In genomic region chr10:91691255-91691654, GRCh38 we compare ENCODE assay signal across 18 cellular contexts. TPM values are rescaled to one million over a fixed set of nuclear protein-coding genes. Genes with fewer than 3 reads are reported as not detected.
"Had no signal": no experiment of that assay in that cellular context is flagged by ENCODE, and none has a peak within 500 bp of the region (broad histone marks: within the 10 kb centered on the region; RNA-seq: fewer than 3 reads in every experiment).

No MANE protein-coding gene starts in this region.

- H3K27me3 ChIP-seq: right atrium auricular region, stomach, tibial nerve had no signal

- H3K4me3 ChIP-seq: heart left ventricle, right atrium auricular region, stomach, tibial nerve had no signal

- H3K4me1 ChIP-seq: right atrium auricular region had no signal

- DNase-seq: activated CD4-positive, alpha-beta T cell treated with anti-CD3 and anti-CD28 coated beads, Interleukin-2, amount 50 U/mL, for 48 hours; activated CD4-positive, CD25-positive, alpha-beta regulatory T cell treated with anti-CD3 and anti-CD28 coated beads, Interleukin-2, amount 50 U/mL, for 72 hours; activated CD8-positive, alpha-beta memory T cell treated with anti-CD3 and anti-CD28 coated beads, Interleukin-2, amount 10 ng/mL, durations not matched to agents 7 days and 5 days; activated effector memory CD4-positive, alpha-beta T cell treated with anti-CD3 and anti-CD28 coated beads, Interleukin-2, amount 50 U/mL, for 16 hours; activated T-cell treated with anti-CD3 and anti-CD28 coated beads, Interleukin-2, amount 50 U/mL, for 24 hours; amygdala; endodermal cell; foreskin melanocyte; heart left ventricle; islet precursor cell; left ventricle myocardium superior; midbrain; posterior cingulate gyrus; small intestine; stomach; T-helper 9 cell had no signal

- FAIRE-seq: small intestine had no signal

- ATAC-seq: activated CD8-positive, alpha-beta memory T cell treated with anti-CD3 and anti-CD28 coated beads, Interleukin-2, amount 10 ng/mL, durations not matched to agents 7 days and 5 days; left ventricle myocardium superior had no signal

- H3K27ac ChIP-seq: heart left ventricle, right atrium auricular region, stomach, tibial nerve had no signal

- H3K36me3 ChIP-seq: heart left ventricle, right atrium auricular region, stomach, tibial nerve had no signal

- H3K9me3 ChIP-seq: heart left ventricle, right atrium auricular region, stomach, tibial nerve had no signal

RNA-seq across cellular contexts. Expression of gene PPP1R3C, which starts 58.4 kb away (rescaled TPM):
- total RNA-seq: activated CD8-positive, alpha-beta memory T cell treated with anti-CD3 and anti-CD28 coated beads, Interleukin-2, amount 10 ng/mL, durations not matched to agents 7 days and 5 days had no signal
